Comparison of ENCODE assay signal across 13 cellular contexts in the genomic region with DNA sequence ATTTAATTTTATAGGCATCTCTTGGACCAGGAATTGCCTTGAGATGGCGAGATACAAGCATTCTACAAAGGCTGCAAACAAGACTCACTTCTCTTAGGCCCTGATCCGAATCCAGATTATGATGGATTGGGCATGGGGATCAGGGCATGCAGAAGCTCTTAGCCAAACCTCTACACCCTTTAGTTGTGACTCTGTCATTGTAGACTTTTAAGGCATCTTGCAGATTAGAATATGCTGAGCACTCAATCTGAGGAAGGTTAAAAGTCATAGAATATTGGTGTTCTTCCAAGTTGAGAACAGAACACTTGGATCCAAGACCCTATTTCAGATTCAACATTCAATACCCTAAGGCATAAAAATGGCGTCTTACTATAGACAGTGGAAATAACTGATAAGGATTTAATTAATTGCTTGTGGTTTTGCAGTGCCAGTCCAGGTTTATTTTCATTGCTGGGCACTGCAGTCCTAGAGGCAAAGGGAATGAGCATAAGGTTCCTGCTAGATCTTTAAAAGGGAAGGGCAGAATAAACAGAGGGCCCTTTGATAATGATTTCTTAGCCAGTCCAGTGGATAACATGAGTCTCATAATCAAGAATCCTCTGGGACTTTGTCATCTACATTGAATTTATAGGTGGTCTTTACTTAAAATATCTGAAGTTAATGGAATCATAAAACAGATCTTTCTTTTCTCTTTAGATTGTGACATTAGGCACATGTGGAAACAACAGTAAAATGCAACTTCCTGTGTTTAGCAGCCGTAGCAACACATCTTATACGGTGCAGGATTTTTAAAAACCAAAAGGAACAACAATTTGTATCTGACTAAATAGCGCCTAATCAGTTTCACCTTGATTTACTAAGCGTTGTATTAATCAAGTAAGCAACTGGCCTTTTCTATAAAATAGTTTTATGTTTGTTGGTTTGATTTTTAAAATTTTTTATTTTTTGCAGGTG. TPM values are rescaled to one million over a fixed set of nuclear protein-coding genes. Genes with fewer than 3 reads are reported as not detected.
DNase-seq lines count a peak whose midpoint lies in the region; ATAC-seq and TF ChIP-seq lines count a peak whose summit lies in the region.
"Had no signal": no experiment of that assay in that cellular context is flagged by ENCODE, and none has a peak within 500 bp of the region (broad histone marks: within the 10 kb centered on the region; RNA-seq: fewer than 3 reads in every experiment).

No MANE protein-coding gene starts in this region.

- H3K9me3 ChIP-seq in Panc1 (ENCODE audit: control insufficient read depth, insufficient read depth, low read depth, low read length) = no peaks in the 10 kb centered on the region
- no peaks in the 10 kb centered on the region for H3K9me3 ChIP-seq in heart left ventricle
- no peaks in the 10 kb centered on the region for H3K9me3 ChIP-seq in trophoblast cell (ENCODE audit: insufficient read depth, low read depth, low read length)

- peaks cover 4% of the 10 kb centered on the region for H3K4me1 Mint-ChIP-seq in activated CD8-positive, alpha-beta memory T cell treated with anti-CD3 and anti-CD28 coated beads, Interleukin-2, amount 10 ng/mL, durations not matched to agents 7 days and 5 days

- no peaks in the 10 kb centered on the region for H3K27me3 Mint-ChIP-seq in activated CD8-positive, alpha-beta memory T cell treated with anti-CD3 and anti-CD28 coated beads, Interleukin-2, amount 10 ng/mL, durations not matched to agents 7 days and 5 days
- H3K27me3 Mint-ChIP-seq: stimulated activated naive CD8-positive, alpha-beta T cell treated with anti-CD3 and anti-CD28 coated beads, Interleukin-15, Interleukin-2, amounts not matched to agents 100 ng/mL and 50 ng/mL, for 24 hours had no signal

- H3K4me3 ChIP-seq in Panc1 (ENCODE audit: low read depth in 2 of 2, low read length in 2 of 2) (no peak overlapping the region), heart left ventricle (no peak overlapping the region), trophoblast cell (ENCODE audit: low read depth, low read length) (no peak overlapping the region)

- H3K23ac ChIP-seq in trophoblast cell (ENCODE audit: low read length) = no peak overlapping the region

- DNase-seq in AML-193 (lab: John Stamatoyannopoulos, UW) (peak; percentile 70 to 72), Panc1 (ENCODE audit: low read depth, low spot score) (no peak), heart left ventricle (no peak), trophoblast cell (no peak), glomerular visceral epithelial cell (ENCODE audit: extremely low spot score) (no peak), GM13976 (ENCODE audit: low spot score) (no peak)
- no peak for DNase-seq in activated CD8-positive, alpha-beta memory T cell treated with anti-CD3 and anti-CD28 coated beads, Interleukin-2, amount 10 ng/mL, durations not matched to agents 7 days and 5 days
- DNase-seq: ACHN, H9, MM.1S, NCI-H446 treated with DMSO at 0.1 percent for 48 hours had no signal

- intact Hi-C loops in Panc1 (cut with micrococcal nuclease; ENCODE audit: unreplicated experiment) (loop anchor here (1.0 kb wide), 1 partner anchor 17 kb away; no protein-coding TSS in a partner anchor), heart left ventricle (cut with DNase I) (loop anchor here in 2 of 10 donors (5.0 kb wide), 2 partner anchors 47 to 52 kb away; no protein-coding TSS in a partner anchor)

- no peak overlapping the region for H4K8ac ChIP-seq in trophoblast cell (ENCODE audit: low read depth, low read length)

- TF ChIP-seq CTCF in Panc1 (IDR thresholded peaks at IDR 0.05) (no peak), heart left ventricle (IDR thresholded peaks at IDR 0.05) (no peak), GM13976 (IDR thresholded peaks at IDR 0.05; ENCODE audit: borderline replicate concordance, control extremely low read depth, extremely low read depth, insufficient read depth, missing control alignments) (no peak)

- no peak overlapping the region for H2AFZ ChIP-seq in trophoblast cell (ENCODE audit: insufficient read depth, low read length, poor library complexity)

- H3K36me3 ChIP-seq in Panc1 (ENCODE audit: control insufficient read depth, insufficient read depth, low read length) (no peaks in the 10 kb centered on the region), heart left ventricle (no peaks in the 10 kb centered on the region), trophoblast cell (ENCODE audit: control insufficient read depth in 1 of 2, insufficient read depth in 2 of 2, low read length in 2 of 2) (peaks cover 0 to 5% of the 10 kb centered on the region in 2 experiments)

- H3K79me1 ChIP-seq in trophoblast cell (ENCODE audit: low read length) = no peaks in the 10 kb centered on the region

- H3K4me3 Mint-ChIP-seq in activated CD8-positive, alpha-beta memory T cell treated with anti-CD3 and anti-CD28 coated beads, Interleukin-2, amount 10 ng/mL, durations not matched to agents 7 days and 5 days = no peak overlapping the region
- H3K4me3 Mint-ChIP-seq: H9; stimulated activated naive CD8-positive, alpha-beta T cell treated with anti-CD3 and anti-CD28 coated beads, Interleukin-15, Interleukin-2, amounts not matched to agents 100 ng/mL and 50 ng/mL, for 24 hours had no signal

- no peak overlapping the region for H2BK120ac ChIP-seq in trophoblast cell (ENCODE audit: insufficient read depth, low read length, poor library complexity)

- no peak overlapping the region for H3K14ac ChIP-seq in trophoblast cell (ENCODE audit: low read length)

- no peak overlapping the region for H3K4me2 ChIP-seq in trophoblast cell (ENCODE audit: low read length)

- no peak for ATAC-seq in Panc1
- peak in 1 of 4 donors; percentile 41 for ATAC-seq in heart left ventricle
- ATAC-seq in activated CD8-positive, alpha-beta memory T cell treated with anti-CD3 and anti-CD28 coated beads, Interleukin-2, amount 10 ng/mL, durations not matched to agents 7 days and 5 days = no peak
- no peak for ATAC-seq in GM19035 (IDR thresholded peaks at IDR 0.05; ENCODE audit: unreplicated experiment)

- no peaks in the 10 kb centered on the region for H3K9me3 Mint-ChIP-seq in activated CD8-positive, alpha-beta memory T cell treated with anti-CD3 and anti-CD28 coated beads, Interleukin-2, amount 10 ng/mL, durations not matched to agents 7 days and 5 days (ENCODE audit: low read depth)
- H3K9me3 Mint-ChIP-seq: stimulated activated naive CD8-positive, alpha-beta T cell treated with anti-CD3 and anti-CD28 coated beads, Interleukin-15, Interleukin-2, amounts not matched to agents 100 ng/mL and 50 ng/mL, for 24 hours had no signal

- 53 to 67% (median 61%) methylated on average over 7 of the region's 7 CpGs for WGBS in heart left ventricle, 4 donors
- WGBS in trophoblast cell (ENCODE audit: extremely low coverage, insufficient coverage, insufficient read length) = no CpG with 5 or more reads among the region's 7 CpGs

- H3K4ac ChIP-seq in trophoblast cell (ENCODE audit: low read depth, low read length) = no peak overlapping the region

- no peak overlapping the region for H2AK5ac ChIP-seq in trophoblast cell (ENCODE audit: low read length)

- H3K79me2 ChIP-seq in trophoblast cell (ENCODE audit: control insufficient read depth, insufficient read depth, low read length, poor library complexity) = peaks cover 2% of the 10 kb centered on the region

- H4K91ac ChIP-seq in trophoblast cell (ENCODE audit: low read depth, low read length) = no peak overlapping the region

- BruUV-seq in Panc1 (replicated peaks; lab: Mats Ljungman, UMichigan) = no TSS peak

- no peak overlapping the region for H3K9ac ChIP-seq in trophoblast cell (ENCODE audit: low read length)

- POLR2A ChIA-PET in Panc1 (lab: Charles Lee) = no interaction called here

- H2BK12ac ChIP-seq in trophoblast cell (ENCODE audit: low read length) = no peak overlapping the region

- no peak overlapping the region for H2BK5ac ChIP-seq in trophoblast cell (ENCODE audit: low read depth, low read length, poor library complexity)

- H3K4me1 ChIP-seq in Panc1 (ENCODE audit: control insufficient read depth, insufficient read depth, low read length) = peaks cover 39% of the 10 kb centered on the region
- peaks cover 4 to 95% (median 76%) of the 10 kb centered on the region in 12 donors for H3K4me1 ChIP-seq in heart left ventricle
- H3K4me1 ChIP-seq in trophoblast cell (ENCODE audit: control insufficient read depth in 1 of 2, insufficient read depth in 2 of 2, low read length in 2 of 2) = peaks cover 0 to 8% of the 10 kb centered on the region in 2 experiments

- H3K27ac ChIP-seq in Panc1 (ENCODE audit: low read length) (peak overlapping the region; percentile 14; the same call in 1 of the 2 replicates), heart left ventricle (peak overlapping the region in 10 of 12 donors; percentile 1 to 78 (median 42)), trophoblast cell (ENCODE audit: low read depth, low read length) (no peak overlapping the region)

- CTCF ChIA-PET in Panc1 (lab: Charles Lee) = no interaction called here
- CTCF ChIA-PET in activated CD8-positive, alpha-beta memory T cell treated with anti-CD3 and anti-CD28 coated beads, Interleukin-2, amount 10 ng/mL, durations not matched to agents 7 days and 5 days (lab: Charles Lee) = no interaction called here

- H3K36me3 Mint-ChIP-seq in activated CD8-positive, alpha-beta memory T cell treated with anti-CD3 and anti-CD28 coated beads, Interleukin-2, amount 10 ng/mL, durations not matched to agents 7 days and 5 days = no peaks in the 10 kb centered on the region

- in situ Hi-C loops in Panc1 (cut with HindIII; ENCODE audit: low pct_unique_long_range_greater_than_20kb, low sequenced_read_pairs) = no loop called here
- in situ Hi-C loops in GM13976 (cut with MboI; ENCODE audit: low sequenced_read_pairs, unreplicated experiment) = no loop called here

- H3K27me3 ChIP-seq in Panc1 (ENCODE audit: control insufficient read depth, insufficient read depth, low read length) (no peaks in the 10 kb centered on the region), heart left ventricle (no peaks in the 10 kb centered on the region), trophoblast cell (ENCODE audit: insufficient read depth, low read length) (no peaks in the 10 kb centered on the region)

- TF ChIP-seq POLR2A in heart left ventricle (IDR thresholded peaks at IDR 0.05) = no peak

- H4K12ac ChIP-seq in trophoblast cell (ENCODE audit: low read depth, low read length) = no peak overlapping the region

- no peak overlapping the region for H3K27ac Mint-ChIP-seq in activated CD8-positive, alpha-beta memory T cell treated with anti-CD3 and anti-CD28 coated beads, Interleukin-2, amount 10 ng/mL, durations not matched to agents 7 days and 5 days

- peak overlapping the region; percentile 61 for H3K18ac ChIP-seq in trophoblast cell (ENCODE audit: low read length)

RNA-seq across cellular contexts. Expression of a gene that starts 17.6 kb away (rescaled TPM):
- total RNA-seq in Panc1 (2021; ENCODE audit: unreplicated experiment) (59.9 TPM), heart left ventricle (100 to 1,000 TPM in 1 of 9 donors, 10 to 100 TPM in 8; 47.8 to 101 (median 68.3) TPM)
- 9.2 TPM for polyA plus RNA-seq in Panc1 (2012; ENCODE audit: insufficient read length)
- polyA plus RNA-seq in heart left ventricle = 10 to 100 TPM; 10.2 to 17.9 TPM
- polyA plus RNA-seq in trophoblast cell (2013) = 49.4 and 55.3 TPM in 2 replicates
- 10 to 100 TPM; 24.2 to 28.0 TPM for total RNA-seq in activated CD8-positive, alpha-beta memory T cell treated with anti-CD3 and anti-CD28 coated beads, Interleukin-2, amount 10 ng/mL, durations not matched to agents 7 days and 5 days

Comparison
In these comparisons a context has a peak if more than half of its experiments do, and no peak if none do; other contexts are left out.
1. DNase-seq: peak in AML-193 (2 of 2); none in Panc1 (single experiment), heart left ventricle (0 of 5), trophoblast cell (0 of 2), activated CD8-positive, alpha-beta memory T cell treated with anti-CD3 and anti-CD28 coated beads, Interleukin-2, amount 10 ng/mL, durations not matched to agents 7 days and 5 days (single experiment), glomerular visceral epithelial cell (single experiment) and GM13976 (single experiment).